Comparison of ENCODE assay signal across 27 cellular contexts in the genomic region with DNA sequence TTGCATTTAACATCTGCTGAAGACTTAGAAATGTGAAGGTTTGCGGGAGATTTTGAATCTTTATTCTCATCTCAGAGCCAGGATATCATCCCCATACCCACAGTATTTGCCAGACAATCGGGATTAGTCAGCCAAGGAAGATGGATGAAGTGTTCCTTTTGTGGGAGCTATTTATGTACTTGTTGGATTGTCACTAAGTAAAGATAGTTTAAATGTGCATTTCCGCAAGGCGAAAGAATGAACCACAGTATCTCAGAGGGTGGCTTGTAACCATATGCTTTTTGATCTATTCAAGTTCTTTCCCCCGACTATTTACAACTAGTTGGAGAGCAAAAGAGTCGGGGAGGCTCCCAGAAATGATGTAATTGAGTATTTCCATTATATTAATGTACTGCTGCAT.
DNase-seq lines count a peak whose midpoint lies in the region; ATAC-seq and TF ChIP-seq lines count a peak whose summit lies in the region.
"Had no signal": no experiment of that assay in that cellular context is flagged by ENCODE, and none has a peak within 500 bp of the region (broad histone marks: within the 10 kb centered on the region; RNA-seq: fewer than 3 reads in every experiment).

No MANE protein-coding gene starts in this region.

- 75% methylated on average over 3 of the region's 6 CpGs for WGBS in mesenchymal stem cell
- 29% methylated on average over 6 of the region's 6 CpGs for WGBS in prostate gland

- no peak overlapping the region for H3K18ac ChIP-seq in mesenchymal stem cell (ENCODE audit: low read depth in 1 of 2, low read length in 2 of 2)

- H2AFZ ChIP-seq in mesenchymal stem cell (ENCODE audit: low read depth, low read length), result no peak overlapping the region
- H2AFZ ChIP-seq: GM23338 had no signal

- H3K27me3 ChIP-seq in BJ (ENCODE audit: control insufficient read depth, insufficient read depth, low read length) (no peaks in the 10 kb centered on the region), mesenchymal stem cell (ENCODE audit: control insufficient read depth in 1 of 2, insufficient read depth in 1 of 2, low read length in 2 of 2) (no peaks in the 10 kb centered on the region), prostate gland (replicated peaks; ENCODE audit: insufficient read depth) (no peaks in the 10 kb centered on the region)
- H3K27me3 ChIP-seq: gastrocnemius medialis, spleen, uterus had no signal

- no peaks in the 10 kb centered on the region for H3K4me1 ChIP-seq in mesenchymal stem cell (ENCODE audit: control insufficient read depth, insufficient read depth, low read depth, low read length)
- no peaks in the 10 kb centered on the region for H3K4me1 ChIP-seq in prostate gland (replicated peaks)
- H3K4me1 ChIP-seq: gastrocnemius medialis, uterus had no signal

- no peak for ATAC-seq in GM19395 (IDR thresholded peaks at IDR 0.05; ENCODE audit: unreplicated experiment)
- no peak for ATAC-seq in activated T-helper 17 cell treated with anti-CD3 and anti-CD28 coated beads, Interleukin-2, amount 50 U/mL, for 72 hours (replicated peaks)
- ATAC-seq: CD8-positive, alpha-beta T cell; GM23338; HepG2; SK-N-SH treated with all-trans-retinoic acid at 6 μM for 48 hours; stimulated activated memory B cell treated with anti-CD40 and anti-IgM and Interleukin-4, amounts not matched to agents 10 μg/mL and 1 μg/mL and 100 μg/mL, for 72 hours had no signal

- H3K27me3 Mint-ChIP-seq in activated T-helper 17 cell treated with anti-CD3 and anti-CD28 coated beads, Interleukin-2, amount 50 U/mL, for 72 hours, result no peaks in the 10 kb centered on the region
- H3K27me3 Mint-ChIP-seq: activated CD4-positive, alpha-beta T cell treated with anti-CD3 and anti-CD28 coated beads, Interleukin-2, amount 10 ng/mL, durations not matched to agents 7 days and 5 days; activated naive CD4-positive, alpha-beta T cell treated with anti-CD3 and anti-CD28 coated beads, Interleukin-2, amount 10 ng/mL, durations not matched to agents 7 days and 5 days had no signal

- H2BK15ac ChIP-seq in mesenchymal stem cell (ENCODE audit: low read depth, poor library complexity, severe bottlenecking), result no peak overlapping the region

- no peak for TF ChIP-seq POLR2A in prostate gland (IDR thresholded peaks at IDR 0.05)

- H2BK5ac ChIP-seq in mesenchymal stem cell (ENCODE audit: low read depth, low read length, poor library complexity, severe bottlenecking), result no peak overlapping the region

- no peaks in the 10 kb centered on the region for H3K9me3 Mint-ChIP-seq in activated T-helper 17 cell treated with anti-CD3 and anti-CD28 coated beads, Interleukin-2, amount 50 U/mL, for 72 hours
- H3K9me3 Mint-ChIP-seq: activated CD4-positive, alpha-beta T cell treated with anti-CD3 and anti-CD28 coated beads, Interleukin-2, amount 10 ng/mL, durations not matched to agents 7 days and 5 days; activated naive CD4-positive, alpha-beta T cell treated with anti-CD3 and anti-CD28 coated beads, Interleukin-2, amount 10 ng/mL, durations not matched to agents 7 days and 5 days; CD8-positive, alpha-beta T cell; GM23338; nephron; stimulated activated memory B cell treated with anti-CD40 and anti-IgM and Interleukin-4, amounts not matched to agents 10 μg/mL and 1 μg/mL and 100 μg/mL, for 72 hours had no signal

- TF ChIP-seq CTCF in BJ (IDR thresholded peaks at IDR 0.05; ENCODE audit: insufficient read depth, low read depth, low read length) (no peak), astrocyte of the spinal cord (IDR thresholded peaks at IDR 0.05; ENCODE audit: low read depth, low read length) (no peak), prostate gland (IDR thresholded peaks at IDR 0.05) (no peak)

- H3K4me2 ChIP-seq in mesenchymal stem cell (ENCODE audit: low read length, poor library complexity, severe bottlenecking), result no peak overlapping the region
- H3K4me2 ChIP-seq: GM23338 had no signal

- DNase-seq in BJ (ENCODE audit: low read depth) (peak; percentile 75), NCI-H146 treated with DMSO at 0.1 percent for 48 hours (lab: John Stamatoyannopoulos, UW; ENCODE audit: unreplicated experiment) (peak; percentile 18), astrocyte of the spinal cord (ENCODE audit: low read depth, low spot score) (peak; percentile 76), mesenchymal stem cell (no peak), prostate gland (ENCODE audit: low spot score) (no peak), OCI-M2 (lab: John Stamatoyannopoulos, UW; ENCODE audit: unreplicated experiment) (no peak)
- DNase-seq: activated CD4-positive, alpha-beta T cell treated with anti-CD3 and anti-CD28 coated beads, Interleukin-2, amount 10 ng/mL, durations not matched to agents 7 days and 5 days; activated naive CD4-positive, alpha-beta T cell treated with anti-CD3 and anti-CD28 coated beads, Interleukin-2, amount 10 ng/mL, durations not matched to agents 7 days and 5 days; CD8-positive, alpha-beta T cell; dorsolateral prefrontal cortex; Kasumi-1; NCI-H1048; NCI-H1930; retina; spleen; stimulated activated CD4-positive, alpha-beta T cell treated with anti-CD3 and anti-CD28 coated beads, Interleukin-4, amount 100 ng/mL, for 1 hour; T-helper 2 cell had no signal

- no peaks in the 10 kb centered on the region for H3K4me1 Mint-ChIP-seq in activated T-helper 17 cell treated with anti-CD3 and anti-CD28 coated beads, Interleukin-2, amount 50 U/mL, for 72 hours
- H3K4me1 Mint-ChIP-seq: activated CD4-positive, alpha-beta T cell treated with anti-CD3 and anti-CD28 coated beads, Interleukin-2, amount 10 ng/mL, durations not matched to agents 7 days and 5 days; activated naive CD4-positive, alpha-beta T cell treated with anti-CD3 and anti-CD28 coated beads, Interleukin-2, amount 10 ng/mL, durations not matched to agents 7 days and 5 days; stimulated activated memory B cell treated with anti-CD40 and anti-IgM and Interleukin-4, amounts not matched to agents 10 μg/mL and 1 μg/mL and 100 μg/mL, for 72 hours had no signal

- no peak overlapping the region for H3K23ac ChIP-seq in mesenchymal stem cell (ENCODE audit: low read length in 2 of 2)

- H3K4ac ChIP-seq in mesenchymal stem cell (ENCODE audit: low read depth in 1 of 2, low read length in 2 of 2), result no peak overlapping the region

- H4K8ac ChIP-seq in mesenchymal stem cell (ENCODE audit: low read length), result no peak overlapping the region

- no peak overlapping the region for H3K27ac Mint-ChIP-seq in activated T-helper 17 cell treated with anti-CD3 and anti-CD28 coated beads, Interleukin-2, amount 50 U/mL, for 72 hours
- H3K27ac Mint-ChIP-seq: activated CD4-positive, alpha-beta T cell treated with anti-CD3 and anti-CD28 coated beads, Interleukin-2, amount 10 ng/mL, durations not matched to agents 7 days and 5 days; activated naive CD4-positive, alpha-beta T cell treated with anti-CD3 and anti-CD28 coated beads, Interleukin-2, amount 10 ng/mL, durations not matched to agents 7 days and 5 days; CD8-positive, alpha-beta T cell; GM23338; stimulated activated memory B cell treated with anti-CD40 and anti-IgM and Interleukin-4, amounts not matched to agents 10 μg/mL and 1 μg/mL and 100 μg/mL, for 72 hours had no signal

- intact Hi-C loops in prostate gland (cut with DNase I), result no loop called here

- H3K36me3 ChIP-seq in BJ (ENCODE audit: control insufficient read depth, insufficient read depth, low read length) (no peaks in the 10 kb centered on the region), mesenchymal stem cell (ENCODE audit: control insufficient read depth in 1 of 2, insufficient read depth in 2 of 2, low read depth in 1 of 2, low read length in 2 of 2) (no peaks in the 10 kb centered on the region), prostate gland (no peaks in the 10 kb centered on the region)
- H3K36me3 ChIP-seq: gastrocnemius medialis, spleen, uterus had no signal

- peak overlapping the region; percentile 20 for H3K9ac ChIP-seq in mesenchymal stem cell (ENCODE audit: low read length)

- no peak overlapping the region for H4K91ac ChIP-seq in mesenchymal stem cell (ENCODE audit: low read length)

- no peak overlapping the region for H2BK12ac ChIP-seq in mesenchymal stem cell (ENCODE audit: low read length in 2 of 2)

- CTCF ChIA-PET in BJ (lab: Yijun Ruan, JAX), result interaction anchor here (0.9 to 1.1 kb wide), 2 partner anchors 18 to 24 kb away, joined by 3 to 4 read pairs; no protein-coding TSS in a partner anchor

- H3K27ac ChIP-seq in mesenchymal stem cell (ENCODE audit: low read length, poor library complexity, severe bottlenecking) (no peak overlapping the region), prostate gland (no peak overlapping the region)
- H3K27ac ChIP-seq: gastrocnemius medialis, spleen, uterus, VCaP had no signal

- H2AK5ac ChIP-seq in mesenchymal stem cell (ENCODE audit: low read length, severe bottlenecking), result no peak overlapping the region

- H3K4me3 ChIP-seq in BJ (ENCODE audit: low read depth, low read length) (no peak overlapping the region), astrocyte of the spinal cord (ENCODE audit: low read depth, low read length) (no peak overlapping the region), mesenchymal stem cell (ENCODE audit: insufficient read depth in 1 of 2, low read depth in 1 of 2, low read length in 2 of 2) (peak overlapping the region in 1 of 2 experiments; percentile 26), prostate gland (no peak overlapping the region)
- H3K4me3 ChIP-seq: dorsolateral prefrontal cortex, gastrocnemius medialis, GM23338, spleen, uterus had no signal

- H3K79me1 ChIP-seq in mesenchymal stem cell (replicated peaks; ENCODE audit: low read length, poor library complexity, severe bottlenecking), result no peaks in the 10 kb centered on the region

- POLR2A ChIA-PET in BJ (lab: Charles Lee), result no interaction called here

- no peak overlapping the region for H3K14ac ChIP-seq in mesenchymal stem cell (ENCODE audit: low read length in 2 of 2)

- no peak overlapping the region for H2BK120ac ChIP-seq in mesenchymal stem cell (ENCODE audit: low read depth, low read length)

- no peak overlapping the region for H3K4me3 Mint-ChIP-seq in activated T-helper 17 cell treated with anti-CD3 and anti-CD28 coated beads, Interleukin-2, amount 50 U/mL, for 72 hours
- H3K4me3 Mint-ChIP-seq: activated CD4-positive, alpha-beta T cell treated with anti-CD3 and anti-CD28 coated beads, Interleukin-2, amount 10 ng/mL, durations not matched to agents 7 days and 5 days; activated naive CD4-positive, alpha-beta T cell treated with anti-CD3 and anti-CD28 coated beads, Interleukin-2, amount 10 ng/mL, durations not matched to agents 7 days and 5 days; CD8-positive, alpha-beta T cell; GM23338; nephron; stimulated activated memory B cell treated with anti-CD40 and anti-IgM and Interleukin-4, amounts not matched to agents 10 μg/mL and 1 μg/mL and 100 μg/mL, for 72 hours had no signal

- no peaks in the 10 kb centered on the region for H3K36me3 Mint-ChIP-seq in activated T-helper 17 cell treated with anti-CD3 and anti-CD28 coated beads, Interleukin-2, amount 50 U/mL, for 72 hours (ENCODE audit: low read depth)
- H3K36me3 Mint-ChIP-seq: activated naive CD4-positive, alpha-beta T cell treated with anti-CD3 and anti-CD28 coated beads, Interleukin-2, amount 10 ng/mL, durations not matched to agents 7 days and 5 days; CD8-positive, alpha-beta T cell; stimulated activated memory B cell treated with anti-CD40 and anti-IgM and Interleukin-4, amounts not matched to agents 10 μg/mL and 1 μg/mL and 100 μg/mL, for 72 hours had no signal

- H3K9me3 ChIP-seq in mesenchymal stem cell (ENCODE audit: control insufficient read depth, low read length) (no peaks in the 10 kb centered on the region), prostate gland (no peaks in the 10 kb centered on the region)
- H3K9me3 ChIP-seq: gastrocnemius medialis, spleen, uterus had no signal

- in situ Hi-C loops in astrocyte of the spinal cord (cut with HindIII; ENCODE audit: low sequenced_read_pairs), result no loop called here

Comparison
In these comparisons a context has a peak if more than half of its experiments do, and no peak if none do; other contexts are left out.
1. DNase-seq: peak in BJ (single experiment), NCI-H146 treated with DMSO at 0.1 percent for 48 hours (single experiment) and astrocyte of the spinal cord (single experiment); none in mesenchymal stem cell (single experiment), prostate gland (single experiment) and OCI-M2 (single experiment).